In genomic region chr1:93348104-93348780, GRCh38 we compare ENCODE assay signal across 9 cellular contexts. TPM values are rescaled to one million over a fixed set of nuclear protein-coding genes. Genes with fewer than 3 reads are reported as not detected.
DNase-seq lines count a peak whose midpoint lies in the region; TF ChIP-seq lines count a peak whose summit lies in the region.
"Had no signal": no experiment of that assay in that cellular context is flagged by ENCODE, and none has a peak within 500 bp of the region (broad histone marks: within the 10 kb centered on the region; RNA-seq: fewer than 3 reads in every experiment).

No MANE protein-coding gene starts in this region.

- no TSS peak for BruUV-seq in MCF 10A (replicated peaks; lab: Mats Ljungman, UMichigan)

- no peaks in the 10 kb centered on the region for H3K9me3 ChIP-seq in mucosa of rectum (ENCODE audit: control insufficient read depth in 2 of 2, low read length in 2 of 2)

- H3K4me3 Mint-ChIP-seq in MCF 10A (ENCODE audit: unreplicated experiment): peak overlapping the region; percentile 98

- peaks cover 13% of the 10 kb centered on the region for H3K36me3 Mint-ChIP-seq in MCF 10A (ENCODE audit: insufficient read depth, unreplicated experiment)

- H3K27ac Mint-ChIP-seq in MCF 10A (ENCODE audit: low read depth, unreplicated experiment): peak overlapping the region; percentile 98

- H3K36me3 ChIP-seq in mucosa of rectum (ENCODE audit: control insufficient read depth in 2 of 2, insufficient read depth in 2 of 2, low read length in 2 of 2): peaks cover 0 to 3% of the 10 kb centered on the region in 2 donors

- intact Hi-C loops in MCF 10A (cut with micrococcal nuclease): loop anchor here (5.0 to 10.0 kb wide), 2 partner anchors 163 to 266 kb away; partner anchors contain the start of genes CCDC18 and TMED5

- H3K4me3 ChIP-seq in AG04449 (ENCODE audit: low read depth, low read length) (peak overlapping the region; percentile 85), mucosa of rectum (ENCODE audit: low read length in 2 of 2) (peak overlapping the region; percentile 93 to 97)

- CTCF ChIA-PET in AG04449 (lab: Yijun Ruan, JAX): interaction anchor here (2.3 kb wide), 1 partner anchor 43 kb away, joined by 8 read pairs; no protein-coding TSS in a partner anchor
- CTCF ChIA-PET in MCF 10A (lab: Yijun Ruan, JAX): interaction anchor here (0.8 kb wide), 1 partner anchor 44 kb away, joined by 3 read pairs; no protein-coding TSS in a partner anchor

- peaks cover 12 to 24% of the 10 kb centered on the region in 2 donors for H3K4me1 ChIP-seq in mucosa of rectum (ENCODE audit: control insufficient read depth in 2 of 2, insufficient read depth in 2 of 2, low read length in 2 of 2)

- POLR2A ChIA-PET in AG04449 (lab: Yijun Ruan, JAX): no interaction called here
- POLR2A ChIA-PET in MCF 10A (lab: Yijun Ruan, JAX): interaction anchor here (0.6 to 23.9 kb wide), 10 partner anchors 10 to 498 kb away, joined by 3 to 750 read pairs (median 7); partner anchors contain the start of genes FNBP1L and MTF2

- DNase-seq in AG04449 (ENCODE audit: low read depth, low spot score): no peak
- peak; percentile 34 for DNase-seq in HT-29 (ENCODE audit: low spot score)
- DNase-seq in MCF 10A (ENCODE audit: unreplicated experiment): peak; percentile 27
- DNase-seq in NCI-H1092 (lab: John Stamatoyannopoulos, UW): no peak
- no peak for DNase-seq in NCI-H146 treated with DMSO at 0.1 percent for 48 hours (lab: John Stamatoyannopoulos, UW; ENCODE audit: unreplicated experiment)
- DNase-seq in NCI-H748 treated with DMSO at 0.1 percent for 48 hours (lab: John Stamatoyannopoulos, UW): no peak
- DNase-seq in NCI-H187 treated with DMSO at 0.1 percent for 48 hours (lab: John Stamatoyannopoulos, UW): no peak
- DNase-seq: NCI-H1105 treated with DMSO at 0.1 percent for 48 hours had no signal

- no peaks in the 10 kb centered on the region for H3K27me3 ChIP-seq in mucosa of rectum (ENCODE audit: control insufficient read depth in 2 of 2, insufficient read depth in 2 of 2, low read length in 2 of 2)

- peak overlapping the region; percentile 52 to 88 for H3K9ac ChIP-seq in mucosa of rectum (ENCODE audit: low read depth in 1 of 2, low read length in 2 of 2)

- no peak overlapping the region for H3K27ac ChIP-seq in mucosa of rectum (ENCODE audit: low read depth in 2 of 2, low read length in 2 of 2)

- peaks cover 9% of the 10 kb centered on the region for H3K4me1 Mint-ChIP-seq in MCF 10A (ENCODE audit: insufficient read depth, unreplicated experiment)

- TF ChIP-seq CTCF in AG04449 (IDR thresholded peaks at IDR 0.05; ENCODE audit: insufficient read depth, low read length, missing control alignments) (no peak), MCF 10A (IDR thresholded peaks at IDR 0.05; ENCODE audit: unreplicated experiment) (no peak)

- H3K27me3 Mint-ChIP-seq in MCF 10A (ENCODE audit: insufficient read depth, unreplicated experiment): no peaks in the 10 kb centered on the region

- H3K9me3 Mint-ChIP-seq in MCF 10A (ENCODE audit: unreplicated experiment): no peaks in the 10 kb centered on the region

RNA-seq across cellular contexts. Expression of gene DR1, which starts 2.5 kb away (rescaled TPM):
- 33.5 and 34.6 TPM in 2 replicates for total RNA-seq in HT-29 (2014; rRNA removed; shearing (Covaris generic))
- total RNA-seq in MCF 10A (2022): 103 and 104 TPM in 2 replicates

Comparison
In these comparisons a context has a peak if more than half of its experiments do, and no peak if none do; other contexts are left out.
1. DNase-seq: peak in HT-29 (single experiment) and MCF 10A (single experiment); none in AG04449 (single experiment), NCI-H1092 (single experiment), NCI-H146 treated with DMSO at 0.1 percent for 48 hours (single experiment), NCI-H748 treated with DMSO at 0.1 percent for 48 hours (single experiment) and NCI-H187 treated with DMSO at 0.1 percent for 48 hours (single experiment).